ENCODE assay signal across 14 cellular contexts in the genomic region with DNA sequence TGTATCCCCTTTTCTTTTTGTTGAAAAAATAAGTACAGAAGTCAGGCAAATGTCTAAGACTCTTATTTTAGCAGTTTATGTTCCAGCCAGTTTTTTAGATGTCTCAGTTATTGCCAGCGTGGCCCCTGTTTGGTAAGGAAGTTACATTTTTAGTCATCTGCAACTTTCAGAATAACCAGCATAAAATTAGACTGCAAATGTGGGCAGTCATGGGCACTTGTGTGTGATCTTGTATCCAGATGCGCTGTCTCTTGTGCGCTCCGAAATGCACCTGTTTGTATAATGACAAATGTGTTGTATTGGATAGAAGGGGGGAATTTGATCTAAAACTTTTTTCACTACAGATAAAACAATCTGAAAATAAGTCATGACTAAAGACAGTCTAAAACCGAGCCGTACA. TPM values are rescaled to one million over a fixed set of nuclear protein-coding genes. Genes with fewer than 3 reads are reported as not detected.
DNase-seq lines count a peak whose midpoint lies in the region; ATAC-seq and TF ChIP-seq lines count a peak whose summit lies in the region.
"Had no signal": no experiment of that assay in that cellular context is flagged by ENCODE, and none has a peak within 500 bp of the region (broad histone marks: within the 10 kb centered on the region; RNA-seq: fewer than 3 reads in every experiment).

No MANE protein-coding gene starts in this region.

- H3K4me3 Mint-ChIP-seq in endodermal cell = no peak overlapping the region
- H3K4me3 Mint-ChIP-seq: neural crest cell had no signal

- H3K36me3 ChIP-seq in MM.1S (replicated peaks; ENCODE audit: insufficient read depth, low read length) (0 out of 2 replicates have a peak, but pooled peaks cover 4% of the 10 kb centered on the region), lower lobe of right lung (peaks cover 19% of the 10 kb centered on the region), PC-3 (ENCODE audit: low read depth, low read length) (peaks cover 13% of the 10 kb centered on the region), testis (ENCODE audit: low read depth, missing control alignments) (no peaks in the 10 kb centered on the region), endodermal cell (ENCODE audit: control insufficient read depth, insufficient read depth, low read length) (peaks cover 6% of the 10 kb centered on the region)

- H3K27me3 Mint-ChIP-seq in endodermal cell (ENCODE audit: insufficient read depth) = no peaks in the 10 kb centered on the region

- intact Hi-C loops in lower lobe of right lung (cut with DNase I) = loop anchor here (10.0 kb wide), 1 partner anchor 98 kb away; no protein-coding TSS in a partner anchor
- intact Hi-C loops in PC-3 (cut with micrococcal nuclease) = no loop called here
- intact Hi-C loops in testis (cut with DNase I; ENCODE audit: low total_unique reads) = no loop called here

- H3K79me2 ChIP-seq in MM.1S (ENCODE audit: low read length) (peaks cover 57% of the 10 kb centered on the region), PC-3 (ENCODE audit: low read length) (no peaks in the 10 kb centered on the region)

- peaks cover 66% of the 10 kb centered on the region for H3K4me1 ChIP-seq in MM.1S (ENCODE audit: low read length)
- H3K4me1 ChIP-seq in lower lobe of right lung = peaks cover 39% of the 10 kb centered on the region
- H3K4me1 ChIP-seq in PC-3 (ENCODE audit: insufficient read depth, low read length) = no peaks in the 10 kb centered on the region
- H3K4me1 ChIP-seq in testis = peaks cover 24% of the 10 kb centered on the region
- H3K4me1 ChIP-seq in endodermal cell (ENCODE audit: control insufficient read depth, insufficient read depth, low read length) = no peaks in the 10 kb centered on the region

- peaks cover 32% of the 10 kb centered on the region for H3K36me3 Mint-ChIP-seq in endodermal cell (ENCODE audit: low read depth)

- TF ChIP-seq CTCF in MM.1S (IDR thresholded peaks at IDR 0.05; ENCODE audit: low read length) = no peak
- TF ChIP-seq CTCF in lower lobe of right lung (IDR thresholded peaks at IDR 0.05) = no peak
- no peak for TF ChIP-seq CTCF in PC-3 (conservative IDR thresholded peaks at IDR 0.05; ENCODE audit: low read depth, low read length)
- TF ChIP-seq CTCF in testis (IDR thresholded peaks at IDR 0.05) = no peak
- no peak for TF ChIP-seq CTCF in endodermal cell (conservative IDR thresholded peaks at IDR 0.05)

- H3K4me3 ChIP-seq in MM.1S (ENCODE audit: low read length) = peak overlapping the region; percentile 53; the same call in 1 of the 2 replicates
- no peak overlapping the region for H3K4me3 ChIP-seq in lower lobe of right lung
- H3K4me3 ChIP-seq in PC-3 (ENCODE audit: low read length) = no peak overlapping the region
- H3K4me3 ChIP-seq in testis = no peak overlapping the region
- no peak overlapping the region for H3K4me3 ChIP-seq in endodermal cell (ENCODE audit: low read length)

- H3K4me2 ChIP-seq in MM.1S (ENCODE audit: low read depth, low read length) (peak overlapping the region; percentile 78), PC-3 (ENCODE audit: low read length) (no peak overlapping the region)

- H3K4me1 Mint-ChIP-seq in endodermal cell = no peaks in the 10 kb centered on the region

- BruUV-seq in PC-3 (replicated peaks; lab: Mats Ljungman, UMichigan) = no TSS peak

- H3K27ac ChIP-seq in MM.1S (ENCODE audit: low read length) (peak overlapping the region; percentile 100), lower lobe of right lung (peak overlapping the region; percentile 65), PC-3 (ENCODE audit: low read length) (no peak overlapping the region), testis (peak overlapping the region in 1 of 2 donors; percentile 3), endodermal cell (ENCODE audit: low read depth, low read length) (no peak overlapping the region)
- H3K27ac ChIP-seq: HL-60 had no signal

- no peak overlapping the region for H3K27ac Mint-ChIP-seq in endodermal cell

- no peaks in the 10 kb centered on the region for H4K20me1 ChIP-seq in MM.1S (ENCODE audit: insufficient read depth, low read length)
- H4K20me1 ChIP-seq in PC-3 (ENCODE audit: low read length) = no peaks in the 10 kb centered on the region

- DNase-seq in MM.1S (peak; percentile 78), lower lobe of right lung (no peak), NCI-H446 treated with DMSO at 0.1 percent for 48 hours (lab: John Stamatoyannopoulos, UW) (no peak), PC-3 (no peak), testis (no peak), endodermal cell (no peak)
- DNase-seq: aorta; NCI-H1105 treated with DMSO at 0.1 percent for 48 hours; stimulated activated CD4-positive, alpha-beta T cell treated with anti-CD3 and anti-CD28 coated beads, Interleukin-15, amount 100 ng/mL, for 24 hours had no signal

- H3K9me2 ChIP-seq in MM.1S (replicated peaks; ENCODE audit: insufficient read depth, low read length) = no peaks in the 10 kb centered on the region
- H3K9me2 ChIP-seq in PC-3 (replicated peaks; ENCODE audit: low read length) = no peaks in the 10 kb centered on the region

- H2AFZ ChIP-seq in MM.1S (ENCODE audit: low read length) = no peak overlapping the region
- H2AFZ ChIP-seq in PC-3 (ENCODE audit: low read length) = no peak overlapping the region

- CTCF ChIA-PET in PC-3 (lab: Charles Lee) = no interaction called here

- peaks cover 57% of the 10 kb centered on the region for H3K9me3 Mint-ChIP-seq in endodermal cell

- H3K9ac ChIP-seq in MM.1S (ENCODE audit: low read length) (peak overlapping the region; percentile 94), PC-3 (ENCODE audit: low read length) (no peak overlapping the region), endodermal cell (ENCODE audit: extremely low read depth, low read length, poor library complexity, severe bottlenecking) (no peak overlapping the region)

- no peaks in the 10 kb centered on the region for H3K27me3 ChIP-seq in MM.1S (replicated peaks; ENCODE audit: insufficient read depth, low read length)
- H3K27me3 ChIP-seq in lower lobe of right lung (ENCODE audit: low read depth) = no peaks in the 10 kb centered on the region
- H3K27me3 ChIP-seq in PC-3 (ENCODE audit: low read length) = no peaks in the 10 kb centered on the region
- no peaks in the 10 kb centered on the region for H3K27me3 ChIP-seq in testis
- H3K27me3 ChIP-seq in endodermal cell (ENCODE audit: control insufficient read depth, insufficient read depth, low read length, poor library complexity, severe bottlenecking) = no peaks in the 10 kb centered on the region

- WGBS in testis, 2 donors = 73 to 78% methylated on average over 6 of the region's 6 CpGs
- WGBS in endodermal cell (ENCODE audit: insufficient coverage in 1 of 2, insufficient read length in 1 of 2), 2 experiments = 91% methylated on average over 3 of the region's 6 CpGs; no CpG with 5 or more reads in 1 of the 2 experiments

- no peak for TF ChIP-seq POLR2A in testis (IDR thresholded peaks at IDR 0.05)

- H3K9me3 ChIP-seq in MM.1S (replicated peaks; ENCODE audit: insufficient read depth, low read length) (no peaks in the 10 kb centered on the region), lower lobe of right lung (no peaks in the 10 kb centered on the region), PC-3 (ENCODE audit: low read length) (0 out of 2 replicates have a peak, but pooled peaks cover under 1% of the 10 kb centered on the region), testis (no peaks in the 10 kb centered on the region), endodermal cell (ENCODE audit: control insufficient read depth, low read length) (peaks cover under 1% of the 10 kb centered on the region)

- peak; percentile 52 for ATAC-seq in GM18502 (IDR thresholded peaks at IDR 0.05; ENCODE audit: poor library complexity, unreplicated experiment)
- ATAC-seq in GM21528 (IDR thresholded peaks at IDR 0.05; ENCODE audit: low FRiP score, unreplicated experiment) = peak; percentile 54
- ATAC-seq in lower lobe of right lung = no peak
- ATAC-seq in PC-3 = no peak
- ATAC-seq: Panc1 had no signal

- POLR2A ChIA-PET in PC-3 (lab: Charles Lee; ENCODE audit: unreplicated experiment) = no interaction called here

- H3F3A ChIP-seq in MM.1S (ENCODE audit: insufficient read depth, low read length) (peaks cover 38% of the 10 kb centered on the region), PC-3 (ENCODE audit: low read length, unreplicated experiment) (no peaks in the 10 kb centered on the region)

RNA-seq across cellular contexts. Expression of a gene that starts 44.3 kb away (rescaled TPM):
- 13.8 TPM for total RNA-seq in lower lobe of right lung
- total RNA-seq in PC-3 (2014; rRNA removed) = 13.7 and 16.3 TPM in 2 replicates
- total RNA-seq in testis = 10 to 100 TPM in 1 of 2 donors, 1 to 10 TPM in 1; 5.4 to 11.6 TPM
- polyA plus RNA-seq in testis (ENCODE audit: insufficient read depth, low read depth, low replicate concordance) = 5.1 TPM
- 1 to 10 TPM; 3.7 to 4.4 TPM for total RNA-seq in endodermal cell
- 6.9 TPM for polyA plus RNA-seq in endodermal cell (2013, experiment 1 of 2)
- 7.7 TPM for polyA plus RNA-seq in endodermal cell (2013, experiment 2 of 2)

Comparison
In these comparisons a context has a peak if more than half of its experiments do, and no peak if none do; other contexts are left out.
1. ATAC-seq: peak in GM18502 (single experiment) and GM21528 (single experiment); none in lower lobe of right lung (0 of 2) and PC-3 (single experiment).
2. H3K27ac ChIP-seq: peak in MM.1S (single experiment) and lower lobe of right lung (single experiment); none in PC-3 (single experiment) and endodermal cell (single experiment).